8 cellular contexts compared by ENCODE assay signal in the genomic region with DNA sequence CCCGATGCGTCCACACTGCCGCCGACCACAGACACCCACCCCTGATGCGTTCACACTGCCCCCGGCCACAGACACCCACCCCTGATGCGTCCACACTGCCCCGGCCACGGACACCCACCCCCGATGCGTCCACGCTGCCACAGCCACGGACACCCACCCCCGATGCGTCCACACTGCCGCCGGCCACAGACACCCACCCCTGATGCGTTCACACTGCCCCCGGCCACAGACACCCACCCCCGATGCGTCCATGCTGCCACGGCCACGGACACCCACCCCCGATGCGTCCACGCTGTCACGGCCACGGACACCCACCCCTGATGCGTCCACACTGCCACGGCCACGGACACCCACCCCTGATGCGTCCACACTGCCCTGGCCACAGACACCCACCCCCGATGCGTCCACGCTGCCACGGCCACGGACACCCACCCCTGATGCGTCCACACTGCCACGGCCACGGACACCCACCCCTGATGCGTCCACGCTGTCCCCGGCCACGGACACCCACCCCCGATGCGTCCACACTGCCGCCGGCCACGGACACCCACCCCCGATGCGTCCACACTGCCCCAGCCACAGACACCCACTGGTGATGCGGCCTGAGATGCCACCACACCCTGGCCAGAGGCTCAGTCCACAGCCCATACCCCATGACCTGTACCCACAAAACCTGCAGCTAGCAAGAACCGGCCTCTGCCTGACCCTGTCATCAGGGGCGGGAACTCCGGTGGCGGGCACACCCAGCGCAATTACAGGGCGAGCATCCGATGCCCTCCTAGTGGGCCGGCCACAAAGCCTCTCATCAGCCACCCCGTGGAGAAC. TPM values are rescaled to one million over a fixed set of nuclear protein-coding genes. Genes with fewer than 3 reads are reported as not detected.
A peak's percentile ranks its signal among the peaks of the same experiment; 100 is the strongest.
DNase-seq lines count a peak whose midpoint lies in the region; ATAC-seq, FAIRE-seq and TF ChIP-seq lines count a peak whose summit lies in the region.
"Not testable (repeated sequence)": the region's sequence is repeated elsewhere in the genome, so short reads cannot be mapped to it uniquely, and the experiment has no call there.
"Had no signal": no experiment of that assay in that cellular context is flagged by ENCODE, and none has a peak within 500 bp of the region (broad histone marks: within the 10 kb centered on the region; RNA-seq: fewer than 3 reads in every experiment).

No MANE protein-coding gene starts in this region.

- not testable (repeated sequence) for FAIRE-seq in astrocyte (lab: Jason Lieb, UNC); kidney (lab: Jason Lieb, UNC)

- not testable (repeated sequence) for TF ChIP-seq POLR2A in spleen (IDR thresholded peaks at IDR 0.05)

- H3K9me3 Mint-ChIP-seq in CD4-positive, alpha-beta T cell; activated T-cell treated with anti-CD3 and anti-CD28 coated beads, Interleukin-2, amount 50 U/mL, for 72 hours; astrocyte (ENCODE audit: unreplicated experiment); neural crest cell: not testable (repeated sequence)

- H3K79me2 ChIP-seq in astrocyte (ENCODE audit: insufficient read depth, low read length) = peaks cover 89% of the 10 kb centered on the region

- H2AFZ ChIP-seq in astrocyte (ENCODE audit: low read depth, low read length) = not testable (repeated sequence)

- H3K27me3 ChIP-seq in CD4-positive, alpha-beta T cell (ENCODE audit: control insufficient read depth, insufficient read depth, low read length); astrocyte (ENCODE audit: insufficient read depth, low read length); spleen (replicated peaks in 1 of 7): not testable (repeated sequence)

- peaks cover 63% of the 10 kb centered on the region for H3K36me3 Mint-ChIP-seq in CD4-positive, alpha-beta T cell (ENCODE audit: low read depth)
- not testable (repeated sequence) for H3K36me3 Mint-ChIP-seq in T-helper 17 cell (ENCODE audit: low read depth); activated T-cell treated with anti-CD3 and anti-CD28 coated beads, Interleukin-2, amount 50 U/mL, for 72 hours (ENCODE audit: insufficient read depth in 2 of 2); astrocyte (ENCODE audit: low read depth, unreplicated experiment); neural crest cell (ENCODE audit: low read depth)

- peaks cover 83% of the 10 kb centered on the region for H4K20me1 ChIP-seq in astrocyte (ENCODE audit: insufficient read depth, low read length)

- peaks cover 71% of the 10 kb centered on the region for H3K4me1 Mint-ChIP-seq in CD4-positive, alpha-beta T cell (ENCODE audit: low read depth)
- H3K4me1 Mint-ChIP-seq in T-helper 17 cell (peaks cover 45% of the 10 kb centered on the region), astrocyte (ENCODE audit: low read depth, unreplicated experiment) (peaks cover 34% of the 10 kb centered on the region), neural crest cell (peaks cover 22% of the 10 kb centered on the region)
- peaks cover 32% of the 10 kb centered on the region for H3K4me1 Mint-ChIP-seq in activated T-cell treated with anti-CD3 and anti-CD28 coated beads, Interleukin-2, amount 50 U/mL, for 72 hours (ENCODE audit: low read depth)

- TF ChIP-seq CTCF in CD4-positive, alpha-beta T cell (IDR thresholded peaks at IDR 0.05); astrocyte (IDR thresholded peaks at IDR 0.05; ENCODE audit: insufficient read depth, low read depth, low read length); kidney (IDR thresholded peaks at IDR 0.05; ENCODE audit: borderline replicate concordance, extremely low read depth, insufficient read depth); neural crest cell (conservative IDR thresholded peaks at IDR 0.05); spleen (IDR thresholded peaks at IDR 0.05 in 8 of 11, conservative IDR thresholded peaks at IDR 0.05 in 3 of 11): not testable (repeated sequence)

- not testable (repeated sequence) for H3K4me3 ChIP-seq in astrocyte (ENCODE audit: insufficient read depth, low read depth, low read length); kidney (ENCODE audit: low read length in 2 of 2); spleen

- DNase-seq in CD4-positive, alpha-beta T cell = peak in 1 of 10 experiments; percentile 21
- DNase-seq in T-helper 17 cell; activated T-cell treated with anti-CD3 and anti-CD28 coated beads, Interleukin-2, amount 50 U/mL, for 72 hours; astrocyte (ENCODE audit: low read depth); neural crest cell (ENCODE audit: low read depth, low spot score): not testable (repeated sequence)
- peak; percentile 66 for DNase-seq in kidney
- peak; percentile 75 for DNase-seq in spleen

- not testable (repeated sequence) for H3K4me2 ChIP-seq in astrocyte (ENCODE audit: low read length)

- H3K27me3 Mint-ChIP-seq in CD4-positive, alpha-beta T cell; T-helper 17 cell; activated T-cell treated with anti-CD3 and anti-CD28 coated beads, Interleukin-2, amount 50 U/mL, for 72 hours (ENCODE audit: low read depth); astrocyte (ENCODE audit: low read depth, unreplicated experiment); neural crest cell (ENCODE audit: low read depth): not testable (repeated sequence)

- H3K4me1 ChIP-seq in astrocyte (ENCODE audit: insufficient read depth, low read length) (peaks cover 45% of the 10 kb centered on the region), spleen (peaks cover 6 to 84% (median 65%) of the 10 kb centered on the region in 6 donors)
- not testable (repeated sequence) for H3K4me1 ChIP-seq in kidney (ENCODE audit: control insufficient read depth in 1 of 2, insufficient read depth in 1 of 2, low read depth in 1 of 2, low read length in 2 of 2)

- not testable (repeated sequence) for H3K27ac ChIP-seq in CD4-positive, alpha-beta T cell (ENCODE audit: low read depth, low read length); astrocyte (ENCODE audit: low read depth, low read length); kidney (ENCODE audit: low read depth in 2 of 2, low read length in 2 of 2)
- H3K27ac ChIP-seq in spleen = peak overlapping the region in 1 of 8 donors; percentile 58

- not testable (repeated sequence) for H3K9me3 ChIP-seq in CD4-positive, alpha-beta T cell (ENCODE audit: control insufficient read depth, low read length); T-helper 17 cell (ENCODE audit: control insufficient read depth, low read length, poor library complexity, severe bottlenecking); astrocyte (ENCODE audit: insufficient read depth, low read depth, low read length); kidney (ENCODE audit: control insufficient read depth in 1 of 2, low read length in 2 of 2); spleen

- H3K9ac ChIP-seq in astrocyte (ENCODE audit: low read length); kidney (ENCODE audit: low read length in 2 of 2): not testable (repeated sequence)

- WGBS in spleen, 5 donors = 86 to 95% (median 91%) methylated on average over 10 to 59 of the region's 61 CpGs

- intact Hi-C loops in CD4-positive, alpha-beta T cell (cut with DNase I, micrococcal nuclease); kidney (cut with DNase I); spleen (cut with DNase I; ENCODE audit: low total_unique reads): not testable (repeated sequence)

- H3K27ac Mint-ChIP-seq in CD4-positive, alpha-beta T cell = peak overlapping the region; percentile 86
- H3K27ac Mint-ChIP-seq in T-helper 17 cell = peak overlapping the region; percentile 34
- H3K27ac Mint-ChIP-seq in activated T-cell treated with anti-CD3 and anti-CD28 coated beads, Interleukin-2, amount 50 U/mL, for 72 hours = peak overlapping the region; percentile 76
- H3K27ac Mint-ChIP-seq in astrocyte (ENCODE audit: unreplicated experiment) = peak overlapping the region; percentile 47
- H3K27ac Mint-ChIP-seq in neural crest cell (ENCODE audit: unreplicated experiment) = not testable (repeated sequence)

- POLR2A ChIA-PET in CD4-positive, alpha-beta T cell (lab: Charles Lee) = interaction anchor here (1.1 kb wide), 1 partner anchor 8 kb away, joined by 3 read pairs; no protein-coding TSS in a partner anchor

- not testable (repeated sequence) for H3K36me3 ChIP-seq in astrocyte (ENCODE audit: insufficient read depth, low read length); kidney (ENCODE audit: control insufficient read depth in 1 of 2, insufficient read depth in 2 of 2, low read length in 2 of 2)
- peaks cover 0 to 25% (median 0%) of the 10 kb centered on the region in 6 donors for H3K36me3 ChIP-seq in spleen

- peak overlapping the region; percentile 66 for H3K4me3 Mint-ChIP-seq in CD4-positive, alpha-beta T cell
- peak overlapping the region; percentile 64 for H3K4me3 Mint-ChIP-seq in T-helper 17 cell
- peak overlapping the region in 1 of 2 donors; percentile 41 for H3K4me3 Mint-ChIP-seq in activated T-cell treated with anti-CD3 and anti-CD28 coated beads, Interleukin-2, amount 50 U/mL, for 72 hours
- H3K4me3 Mint-ChIP-seq in astrocyte (ENCODE audit: unreplicated experiment) = not testable (repeated sequence)
- peak overlapping the region; percentile 27 for H3K4me3 Mint-ChIP-seq in neural crest cell

- CTCF ChIA-PET in CD4-positive, alpha-beta T cell (lab: Charles Lee) = not testable (repeated sequence)

- ATAC-seq in CD4-positive, alpha-beta T cell (ENCODE audit: poor library complexity) = peak; percentile 5
- ATAC-seq in T-helper 17 cell; activated T-cell treated with anti-CD3 and anti-CD28 coated beads, Interleukin-2, amount 50 U/mL, for 72 hours (replicated peaks in 1 of 2): not testable (repeated sequence)

RNA-seq across cellular contexts. Expression of gene RASA3, which starts 28.4 kb away (rescaled TPM):
- 100 to 1,000 TPM; 181 to 184 TPM for total RNA-seq in CD4-positive, alpha-beta T cell
- total RNA-seq in T-helper 17 cell (100 to 1,000 TPM; 204 to 215 TPM), astrocyte (41.1 and 41.4 TPM in 2 replicates), kidney (28.8 TPM), neural crest cell (29.5 and 31.5 TPM in 2 replicates), spleen (10 to 100 TPM; 35.9 to 52.8 (median 52.0) TPM)
- total RNA-seq in activated T-cell treated with anti-CD3 and anti-CD28 coated beads, Interleukin-2, amount 50 U/mL, for 72 hours = 10 to 100 TPM; 39.2 to 48.9 TPM
- polyA plus RNA-seq in kidney (ENCODE audit: insufficient read depth, low read depth, low replicate concordance) (4.2 TPM), spleen (10 to 100 TPM; 11.7 to 17.2 (median 12.1) TPM)
- total RNA-seq: HepG2 had no signal
